Comparison of ENCODE assay signal across 1 cellular context in the genomic region with DNA sequence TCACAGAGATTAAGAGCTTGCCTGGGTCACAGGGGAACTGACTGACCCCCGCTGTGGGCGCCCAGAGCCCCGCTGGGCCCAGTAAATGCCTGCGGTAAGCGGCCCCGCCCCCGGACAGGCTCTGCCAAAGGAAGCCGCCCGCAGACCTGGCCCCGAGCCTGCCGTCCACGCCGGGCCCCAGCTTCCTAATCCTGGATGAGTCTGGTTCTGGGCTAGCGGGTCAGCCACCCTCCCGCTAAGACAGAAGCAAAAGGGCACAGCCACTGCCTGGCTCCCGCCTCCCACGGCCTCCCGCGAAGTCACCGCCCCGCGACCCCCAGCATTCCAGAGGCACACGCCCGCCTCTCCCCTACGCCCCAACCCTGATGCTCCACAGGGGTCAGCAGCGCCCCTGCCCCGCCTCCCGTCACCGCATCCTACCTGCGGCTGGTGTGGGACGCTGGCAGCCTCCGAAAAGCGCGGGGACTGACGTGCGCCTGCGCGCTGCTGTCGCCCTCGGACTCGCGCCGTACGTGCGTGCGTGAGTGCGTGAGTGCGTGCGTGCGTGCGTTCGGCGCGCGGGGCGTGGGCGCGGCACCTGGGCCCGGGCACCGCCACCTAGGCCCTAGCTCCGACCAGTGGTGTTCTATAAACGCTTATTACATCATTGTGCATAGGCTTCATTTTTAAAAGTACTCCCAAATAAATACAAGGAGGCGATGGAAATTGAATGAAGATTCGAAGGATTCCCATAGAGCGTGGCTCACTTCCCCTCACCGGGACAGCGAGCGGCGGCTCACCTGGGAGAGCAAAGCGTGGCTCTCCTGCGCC.
A peak's percentile ranks its signal among the peaks of the same experiment; 100 is the strongest.
TF ChIP-seq lines count a peak whose summit lies in the region.

FIGNL1 (minus strand) TSS at position 470 of the 810 bp plus-strand sequence. CDS start 3,063 bp downstream, outside the sequence.

TF ChIP-seq in HEK293, 187 proteins besides CTCF, POLR2A, EP300 and RAD21 (continued from another document and continues in another):
- TF ChIP-seq, protein P1, sequence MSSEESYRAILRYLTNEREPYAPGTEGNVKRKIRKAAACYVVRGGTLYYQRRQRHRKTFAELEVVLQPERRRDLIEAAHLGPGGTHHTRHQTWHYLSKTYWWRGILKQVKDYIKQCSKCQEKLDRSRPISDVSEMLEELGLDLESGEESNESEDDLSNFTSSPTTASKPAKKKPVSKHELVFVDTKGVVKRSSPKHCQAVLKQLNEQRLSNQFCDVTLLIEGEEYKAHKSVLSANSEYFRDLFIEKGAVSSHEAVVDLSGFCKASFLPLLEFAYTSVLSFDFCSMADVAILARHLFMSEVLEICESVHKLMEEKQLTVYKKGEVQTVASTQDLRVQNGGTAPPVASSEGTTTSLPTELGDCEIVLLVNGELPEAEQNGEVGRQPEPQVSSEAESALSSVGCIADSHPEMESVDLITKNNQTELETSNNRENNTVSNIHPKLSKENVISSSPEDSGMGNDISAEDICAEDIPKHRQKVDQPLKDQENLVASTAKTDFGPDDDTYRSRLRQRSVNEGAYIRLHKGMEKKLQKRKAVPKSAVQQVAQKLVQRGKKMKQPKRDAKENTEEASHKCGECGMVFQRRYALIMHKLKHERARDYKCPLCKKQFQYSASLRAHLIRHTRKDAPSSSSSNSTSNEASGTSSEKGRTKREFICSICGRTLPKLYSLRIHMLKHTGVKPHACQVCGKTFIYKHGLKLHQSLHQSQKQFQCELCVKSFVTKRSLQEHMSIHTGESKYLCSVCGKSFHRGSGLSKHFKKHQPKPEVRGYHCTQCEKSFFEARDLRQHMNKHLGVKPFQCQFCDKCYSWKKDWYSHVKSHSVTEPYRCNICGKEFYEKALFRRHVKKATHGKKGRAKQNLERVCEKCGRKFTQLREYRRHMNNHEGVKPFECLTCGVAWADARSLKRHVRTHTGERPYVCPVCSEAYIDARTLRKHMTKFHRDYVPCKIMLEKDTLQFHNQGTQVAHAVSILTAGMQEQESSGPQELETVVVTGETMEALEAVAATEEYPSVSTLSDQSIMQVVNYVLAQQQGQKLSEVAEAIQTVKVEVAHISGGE (tag by site-specific recombination; conservative IDR thresholded peaks at IDR 0.05; ENCODE audit: low read depth), result no peak
- TF ChIP-seq ZNF768 (tag by site-specific recombination; IDR thresholded peaks at IDR 0.05), result no peak
- TF ChIP-seq ZNF391 (tag by site-specific recombination; IDR thresholded peaks at IDR 0.05; ENCODE audit: borderline replicate concordance, low read depth), result 0 out of 2 replicates have a peak, but pooled peaks have one; percentile 44
- peak; percentile 62 for TF ChIP-seq ZBTB17 (tag by site-specific recombination; IDR thresholded peaks at IDR 0.05)
- 0 out of 2 replicates have a peak, but pooled peaks have one; percentile 23 for TF ChIP-seq ZNF580 (tag by site-specific recombination; IDR thresholded peaks at IDR 0.05)
- peak; percentile 78 for TF ChIP-seq ZNF335 (tag by site-specific recombination; conservative IDR thresholded peaks at IDR 0.05)
- TF ChIP-seq ZNF423 (tag by site-specific recombination; IDR thresholded peaks at IDR 0.05), result peak; percentile 91
- TF ChIP-seq SP3 (tag by site-specific recombination; IDR thresholded peaks at IDR 0.05), result peak; percentile 64
- peak; percentile 89 for TF ChIP-seq ZBTB8A (tag by site-specific recombination; IDR thresholded peaks at IDR 0.05)
- no peak for TF ChIP-seq ZNF37A (tag by site-specific recombination; IDR thresholded peaks at IDR 0.05)
- TF ChIP-seq, protein P2, sequence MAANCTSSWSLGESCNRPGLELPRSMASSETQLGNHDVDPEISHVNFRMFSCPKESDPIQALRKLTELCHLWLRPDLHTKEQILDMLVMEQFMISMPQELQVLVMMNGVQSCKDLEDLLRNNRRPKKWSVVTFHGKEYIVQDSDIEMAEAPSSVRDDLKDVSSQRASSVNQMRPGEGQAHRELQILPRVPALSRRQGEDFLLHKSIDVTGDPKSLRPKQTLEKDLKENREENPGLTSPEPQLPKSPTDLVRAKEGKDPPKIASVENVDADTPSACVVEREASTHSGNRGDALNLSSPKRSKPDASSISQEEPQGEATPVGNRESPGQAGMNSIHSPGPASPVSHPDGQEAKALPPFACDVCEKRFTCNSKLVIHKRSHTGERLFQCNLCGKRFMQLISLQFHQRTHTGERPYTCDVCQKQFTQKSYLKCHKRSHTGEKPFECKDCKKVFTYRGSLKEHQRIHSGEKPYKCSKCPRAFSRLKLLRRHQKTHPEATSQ (tag by site-specific recombination; IDR thresholded peaks at IDR 0.05), result 0 out of 2 replicates have a peak, but pooled peaks have one; percentile 13
- TF ChIP-seq, protein P3, sequence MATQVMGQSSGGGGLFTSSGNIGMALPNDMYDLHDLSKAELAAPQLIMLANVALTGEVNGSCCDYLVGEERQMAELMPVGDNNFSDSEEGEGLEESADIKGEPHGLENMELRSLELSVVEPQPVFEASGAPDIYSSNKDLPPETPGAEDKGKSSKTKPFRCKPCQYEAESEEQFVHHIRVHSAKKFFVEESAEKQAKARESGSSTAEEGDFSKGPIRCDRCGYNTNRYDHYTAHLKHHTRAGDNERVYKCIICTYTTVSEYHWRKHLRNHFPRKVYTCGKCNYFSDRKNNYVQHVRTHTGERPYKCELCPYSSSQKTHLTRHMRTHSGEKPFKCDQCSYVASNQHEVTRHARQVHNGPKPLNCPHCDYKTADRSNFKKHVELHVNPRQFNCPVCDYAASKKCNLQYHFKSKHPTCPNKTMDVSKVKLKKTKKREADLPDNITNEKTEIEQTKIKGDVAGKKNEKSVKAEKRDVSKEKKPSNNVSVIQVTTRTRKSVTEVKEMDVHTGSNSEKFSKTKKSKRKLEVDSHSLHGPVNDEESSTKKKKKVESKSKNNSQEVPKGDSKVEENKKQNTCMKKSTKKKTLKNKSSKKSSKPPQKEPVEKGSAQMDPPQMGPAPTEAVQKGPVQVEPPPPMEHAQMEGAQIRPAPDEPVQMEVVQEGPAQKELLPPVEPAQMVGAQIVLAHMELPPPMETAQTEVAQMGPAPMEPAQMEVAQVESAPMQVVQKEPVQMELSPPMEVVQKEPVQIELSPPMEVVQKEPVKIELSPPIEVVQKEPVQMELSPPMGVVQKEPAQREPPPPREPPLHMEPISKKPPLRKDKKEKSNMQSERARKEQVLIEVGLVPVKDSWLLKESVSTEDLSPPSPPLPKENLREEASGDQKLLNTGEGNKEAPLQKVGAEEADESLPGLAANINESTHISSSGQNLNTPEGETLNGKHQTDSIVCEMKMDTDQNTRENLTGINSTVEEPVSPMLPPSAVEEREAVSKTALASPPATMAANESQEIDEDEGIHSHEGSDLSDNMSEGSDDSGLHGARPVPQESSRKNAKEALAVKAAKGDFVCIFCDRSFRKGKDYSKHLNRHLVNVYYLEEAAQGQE (tag by site-specific recombination; IDR thresholded peaks at IDR 0.05), result 0 out of 2 replicates have a peak, but pooled peaks have one; percentile 15
- TF ChIP-seq ZNF157 (tag by site-specific recombination; IDR thresholded peaks at IDR 0.05), result no peak
- TF ChIP-seq ZNF155 (tag by site-specific recombination; IDR thresholded peaks at IDR 0.05), result no peak
- 0 out of 2 replicates have a peak, but pooled peaks have one; percentile 13 for TF ChIP-seq ZNF146 (tag by site-specific recombination; IDR thresholded peaks at IDR 0.05)
- TF ChIP-seq ZNF600 (tag by site-specific recombination; IDR thresholded peaks at IDR 0.05), result peak; percentile 85
- peak; percentile 97 for TF ChIP-seq EGR2 (tag by site-specific recombination; IDR thresholded peaks at IDR 0.05; ENCODE audit: low read depth)
- peak; percentile 97 for TF ChIP-seq ZFHX2 (tag by site-specific recombination; conservative IDR thresholded peaks at IDR 0.05)
- TF ChIP-seq, protein P4, sequence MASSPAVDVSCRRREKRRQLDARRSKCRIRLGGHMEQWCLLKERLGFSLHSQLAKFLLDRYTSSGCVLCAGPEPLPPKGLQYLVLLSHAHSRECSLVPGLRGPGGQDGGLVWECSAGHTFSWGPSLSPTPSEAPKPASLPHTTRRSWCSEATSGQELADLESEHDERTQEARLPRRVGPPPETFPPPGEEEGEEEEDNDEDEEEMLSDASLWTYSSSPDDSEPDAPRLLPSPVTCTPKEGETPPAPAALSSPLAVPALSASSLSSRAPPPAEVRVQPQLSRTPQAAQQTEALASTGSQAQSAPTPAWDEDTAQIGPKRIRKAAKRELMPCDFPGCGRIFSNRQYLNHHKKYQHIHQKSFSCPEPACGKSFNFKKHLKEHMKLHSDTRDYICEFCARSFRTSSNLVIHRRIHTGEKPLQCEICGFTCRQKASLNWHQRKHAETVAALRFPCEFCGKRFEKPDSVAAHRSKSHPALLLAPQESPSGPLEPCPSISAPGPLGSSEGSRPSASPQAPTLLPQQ (tag by site-specific recombination; IDR thresholded peaks at IDR 0.05), result peak; percentile 81
- TF ChIP-seq, protein P5, sequence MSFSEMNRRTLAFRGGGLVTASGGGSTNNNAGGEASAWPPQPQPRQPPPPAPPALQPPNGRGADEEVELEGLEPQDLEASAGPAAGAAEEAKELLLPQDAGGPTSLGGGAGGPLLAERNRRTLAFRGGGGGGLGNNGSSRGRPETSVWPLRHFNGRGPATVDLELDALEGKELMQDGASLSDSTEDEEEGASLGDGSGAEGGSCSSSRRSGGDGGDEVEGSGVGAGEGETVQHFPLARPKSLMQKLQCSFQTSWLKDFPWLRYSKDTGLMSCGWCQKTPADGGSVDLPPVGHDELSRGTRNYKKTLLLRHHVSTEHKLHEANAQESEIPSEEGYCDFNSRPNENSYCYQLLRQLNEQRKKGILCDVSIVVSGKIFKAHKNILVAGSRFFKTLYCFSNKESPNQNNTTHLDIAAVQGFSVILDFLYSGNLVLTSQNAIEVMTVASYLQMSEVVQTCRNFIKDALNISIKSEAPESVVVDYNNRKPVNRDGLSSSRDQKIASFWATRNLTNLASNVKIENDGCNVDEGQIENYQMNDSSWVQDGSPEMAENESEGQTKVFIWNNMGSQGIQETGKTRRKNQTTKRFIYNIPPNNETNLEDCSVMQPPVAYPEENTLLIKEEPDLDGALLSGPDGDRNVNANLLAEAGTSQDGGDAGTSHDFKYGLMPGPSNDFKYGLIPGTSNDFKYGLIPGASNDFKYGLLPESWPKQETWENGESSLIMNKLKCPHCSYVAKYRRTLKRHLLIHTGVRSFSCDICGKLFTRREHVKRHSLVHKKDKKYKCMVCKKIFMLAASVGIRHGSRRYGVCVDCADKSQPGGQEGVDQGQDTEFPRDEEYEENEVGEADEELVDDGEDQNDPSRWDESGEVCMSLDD (tag by site-specific recombination; IDR thresholded peaks at IDR 0.05), result peak; percentile 46; the same call in 1 of the 2 replicates
- TF ChIP-seq ZIC2 (tag by site-specific recombination; IDR thresholded peaks at IDR 0.05), result peak; percentile 88
- TF ChIP-seq ZNF394 (tag by site-specific recombination; IDR thresholded peaks at IDR 0.05; ENCODE audit: borderline replicate concordance), result 0 out of 2 replicates have a peak, but pooled peaks have one; percentile 7
- 0 out of 2 replicates have a peak, but pooled peaks have one; percentile 76 for TF ChIP-seq ZSCAN16 (tag by site-specific recombination; IDR thresholded peaks at IDR 0.05)
- no peak for TF ChIP-seq ZBTB21 (tag by site-specific recombination; IDR thresholded peaks at IDR 0.05)
- peak; percentile 40; the same call in 1 of the 2 replicates for TF ChIP-seq ZNF76 (tag by site-specific recombination; IDR thresholded peaks at IDR 0.05; ENCODE audit: borderline replicate concordance, low read depth)
- TF ChIP-seq KLF9 (tag by site-specific recombination; IDR thresholded peaks at IDR 0.05; ENCODE audit: low read depth), result peak; percentile 73
- TF ChIP-seq GLIS2 (tag by site-specific recombination; IDR thresholded peaks at IDR 0.05), result peak; percentile 96
- peak; percentile 48; the same call in 1 of the 2 replicates for TF ChIP-seq IKZF3 (tag by site-specific recombination; IDR thresholded peaks at IDR 0.05)
- TF ChIP-seq KLF8 (tag by site-specific recombination; IDR thresholded peaks at IDR 0.05), result peak; percentile 74; the same call in 1 of the 2 replicates
- TF ChIP-seq KLF10 (tag by site-specific recombination; IDR thresholded peaks at IDR 0.05), result peak; percentile 46; the same call in 1 of the 2 replicates
- TF ChIP-seq HIC1 (tag by site-specific recombination; IDR thresholded peaks at IDR 0.05), result peak; percentile 81
- TF ChIP-seq SCRT1 (tag by site-specific recombination; IDR thresholded peaks at IDR 0.05; ENCODE audit: borderline replicate concordance), result peak; percentile 32; the same call in 1 of the 2 replicates
- no peak for TF ChIP-seq ZNF16 (tag by site-specific recombination; IDR thresholded peaks at IDR 0.05; ENCODE audit: low read depth)
- peak; percentile 55; the same call in 1 of the 2 replicates for TF ChIP-seq KLF16 (tag by site-specific recombination; IDR thresholded peaks at IDR 0.05)
- no peak for TF ChIP-seq ZNF223 (tag by site-specific recombination; IDR thresholded peaks at IDR 0.05)
- peak; percentile 84 for TF ChIP-seq SP7 (tag by site-specific recombination; IDR thresholded peaks at IDR 0.05)
- TF ChIP-seq ZFP37 (tag by site-specific recombination; IDR thresholded peaks at IDR 0.05), result peak; percentile 58; the same call in 1 of the 2 replicates
- no peak for TF ChIP-seq GFI1B (tag by site-specific recombination; IDR thresholded peaks at IDR 0.05)
- TF ChIP-seq SCRT2 (tag by site-specific recombination; IDR thresholded peaks at IDR 0.05), result peak; percentile 55
- TF ChIP-seq ZNF341 (tag by site-specific recombination; IDR thresholded peaks at IDR 0.05; ENCODE audit: low read depth), result peak; percentile 37; the same call in 1 of the 2 replicates
- no peak for TF ChIP-seq ZNF658 (tag by site-specific recombination; IDR thresholded peaks at IDR 0.05)
- peak; percentile 62; the same call in 1 of the 2 replicates for TF ChIP-seq ZEB2 (tag by site-specific recombination; IDR thresholded peaks at IDR 0.05)
- TF ChIP-seq ZBTB20 (tag by site-specific recombination; IDR thresholded peaks at IDR 0.05), result peak; percentile 59; the same call in 1 of the 2 replicates
- peak; percentile 96 for TF ChIP-seq GLIS1 (tag by site-specific recombination; IDR thresholded peaks at IDR 0.05)
- TF ChIP-seq ZBTB48 (tag by site-specific recombination; IDR thresholded peaks at IDR 0.05), result no peak
